1 cellular context compared by ENCODE assay signal in genomic region chr11:130002846-130003716, GRCh38.
TF ChIP-seq lines count a peak whose summit lies in the region.

No MANE protein-coding gene starts in this region.

TF ChIP-seq in K562, 482 proteins besides CTCF, POLR2A, EP300 and RAD21 (continued from another document and continues in another):
- TF ChIP-seq, protein P1, sequence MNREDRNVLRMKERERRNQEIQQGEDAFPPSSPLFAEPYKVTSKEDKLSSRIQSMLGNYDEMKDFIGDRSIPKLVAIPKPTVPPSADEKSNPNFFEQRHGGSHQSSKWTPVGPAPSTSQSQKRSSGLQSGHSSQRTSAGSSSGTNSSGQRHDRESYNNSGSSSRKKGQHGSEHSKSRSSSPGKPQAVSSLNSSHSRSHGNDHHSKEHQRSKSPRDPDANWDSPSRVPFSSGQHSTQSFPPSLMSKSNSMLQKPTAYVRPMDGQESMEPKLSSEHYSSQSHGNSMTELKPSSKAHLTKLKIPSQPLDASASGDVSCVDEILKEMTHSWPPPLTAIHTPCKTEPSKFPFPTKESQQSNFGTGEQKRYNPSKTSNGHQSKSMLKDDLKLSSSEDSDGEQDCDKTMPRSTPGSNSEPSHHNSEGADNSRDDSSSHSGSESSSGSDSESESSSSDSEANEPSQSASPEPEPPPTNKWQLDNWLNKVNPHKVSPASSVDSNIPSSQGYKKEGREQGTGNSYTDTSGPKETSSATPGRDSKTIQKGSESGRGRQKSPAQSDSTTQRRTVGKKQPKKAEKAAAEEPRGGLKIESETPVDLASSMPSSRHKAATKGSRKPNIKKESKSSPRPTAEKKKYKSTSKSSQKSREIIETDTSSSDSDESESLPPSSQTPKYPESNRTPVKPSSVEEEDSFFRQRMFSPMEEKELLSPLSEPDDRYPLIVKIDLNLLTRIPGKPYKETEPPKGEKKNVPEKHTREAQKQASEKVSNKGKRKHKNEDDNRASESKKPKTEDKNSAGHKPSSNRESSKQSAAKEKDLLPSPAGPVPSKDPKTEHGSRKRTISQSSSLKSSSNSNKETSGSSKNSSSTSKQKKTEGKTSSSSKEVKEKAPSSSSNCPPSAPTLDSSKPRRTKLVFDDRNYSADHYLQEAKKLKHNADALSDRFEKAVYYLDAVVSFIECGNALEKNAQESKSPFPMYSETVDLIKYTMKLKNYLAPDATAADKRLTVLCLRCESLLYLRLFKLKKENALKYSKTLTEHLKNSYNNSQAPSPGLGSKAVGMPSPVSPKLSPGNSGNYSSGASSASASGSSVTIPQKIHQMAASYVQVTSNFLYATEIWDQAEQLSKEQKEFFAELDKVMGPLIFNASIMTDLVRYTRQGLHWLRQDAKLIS (CRISPR knock-in tag; IDR thresholded peaks at IDR 0.05), result peak; percentile 31
- no peak for TF ChIP-seq NFE2L1 (tag; IDR thresholded peaks at IDR 0.05; ENCODE audit: borderline replicate concordance, low read depth)
- TF ChIP-seq BMI1 (IDR thresholded peaks at IDR 0.05; ENCODE audit: low read length), result no peak
- TF ChIP-seq EHMT2 (IDR thresholded peaks at IDR 0.05), result no peak
- TF ChIP-seq PPARD (CRISPR knock-in tag; IDR thresholded peaks at IDR 0.05), result no peak
- TF ChIP-seq, protein P2, sequence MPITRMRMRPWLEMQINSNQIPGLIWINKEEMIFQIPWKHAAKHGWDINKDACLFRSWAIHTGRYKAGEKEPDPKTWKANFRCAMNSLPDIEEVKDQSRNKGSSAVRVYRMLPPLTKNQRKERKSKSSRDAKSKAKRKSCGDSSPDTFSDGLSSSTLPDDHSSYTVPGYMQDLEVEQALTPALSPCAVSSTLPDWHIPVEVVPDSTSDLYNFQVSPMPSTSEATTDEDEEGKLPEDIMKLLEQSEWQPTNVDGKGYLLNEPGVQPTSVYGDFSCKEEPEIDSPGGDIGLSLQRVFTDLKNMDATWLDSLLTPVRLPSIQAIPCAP (CRISPR knock-in tag; IDR thresholded peaks at IDR 0.05; ENCODE audit: borderline replicate concordance), result no peak
- TF ChIP-seq FOXM1 (IDR thresholded peaks at IDR 0.05; ENCODE audit: low read depth), result no peak; the same call in none of the 2 replicates
- 0 out of 2 replicates have a peak, but pooled peaks have one; percentile 68 for TF ChIP-seq FOXM1 (CRISPR knock-in tag; IDR thresholded peaks at IDR 0.05; ENCODE audit: low read depth)
- TF ChIP-seq PHB2 (IDR thresholded peaks at IDR 0.05; ENCODE audit: low read depth), result no peak
- TF ChIP-seq ZNF41 (CRISPR knock-in tag; conservative IDR thresholded peaks at IDR 0.05), result no peak
- TF ChIP-seq NFATC3 (IDR thresholded peaks at IDR 0.05), result no peak
- no peak for TF ChIP-seq ZNF57 (CRISPR knock-in tag; IDR thresholded peaks at IDR 0.05)
- TF ChIP-seq FUS (optimal IDR thresholded peaks at IDR 0.05; ENCODE audit: low read depth, low read length), result peak; percentile 39
- TF ChIP-seq PTBP1 (IDR thresholded peaks at IDR 0.05; ENCODE audit: low read depth, low read length), result no peak
- peak; percentile 74 for TF ChIP-seq PML (IDR thresholded peaks at IDR 0.05; ENCODE audit: low read length)
- TF ChIP-seq CREM (IDR thresholded peaks at IDR 0.05; ENCODE audit: low read depth), result peak; percentile 48
- no peak for TF ChIP-seq MTA2 (IDR thresholded peaks at IDR 0.05; ENCODE audit: low read depth)
- no peak for TF ChIP-seq ZNF77 (CRISPR knock-in tag; IDR thresholded peaks at IDR 0.05)
- TF ChIP-seq KLF6 (CRISPR knock-in tag; IDR thresholded peaks at IDR 0.05; ENCODE audit: borderline replicate concordance), result no peak
- peak in 1 of 3 experiments; percentile 61 for TF ChIP-seq YY1 (IDR thresholded peaks at IDR 0.05; ENCODE audit: borderline replicate concordance in 1 of 3, control insufficient read depth in 1 of 3, extremely low read depth in 1 of 3, insufficient read depth in 3 of 3, insufficient read length in 1 of 3, insufficient replicate concordance in 2 of 3, low read depth in 1 of 3, low read length in 2 of 3)
- no peak for TF ChIP-seq HOXB6 (CRISPR knock-in tag; IDR thresholded peaks at IDR 0.05; ENCODE audit: borderline replicate concordance)
- TF ChIP-seq PBX2 (CRISPR knock-in tag; IDR thresholded peaks at IDR 0.05; ENCODE audit: low read depth), result no peak
- TF ChIP-seq PBX2 (tag; conservative IDR thresholded peaks at IDR 0.05; ENCODE audit: low read depth), result peak; percentile 90
- TF ChIP-seq SIRT6 (IDR thresholded peaks at IDR 0.05; ENCODE audit: low read depth, low read length), result no peak
- peak; percentile 55; the same call in 1 of the 2 replicates for TF ChIP-seq ZNF592 (IDR thresholded peaks at IDR 0.05)
- TF ChIP-seq DPF2 (IDR thresholded peaks at IDR 0.05), result peak; percentile 86
- no peak for TF ChIP-seq ZNF444 (CRISPR knock-in tag; IDR thresholded peaks at IDR 0.05)
- no peak for TF ChIP-seq ZNF23 (CRISPR knock-in tag; IDR thresholded peaks at IDR 0.05)
- peak; percentile 57; the same call in 1 of the 2 replicates for TF ChIP-seq HNRNPL (IDR thresholded peaks at IDR 0.05; ENCODE audit: low read depth, low read length)
- TF ChIP-seq ZNF239 (CRISPR knock-in tag; IDR thresholded peaks at IDR 0.05), result no peak
- TF ChIP-seq ATF3 (IDR thresholded peaks at IDR 0.05), result peak; percentile 75
- TF ChIP-seq ATF3 (CRISPR knock-in tag; conservative IDR thresholded peaks at IDR 0.05), result no peak
- TF ChIP-seq ZNF184 (CRISPR knock-in tag; IDR thresholded peaks at IDR 0.05), result no peak
- no peak for TF ChIP-seq ZNF507 (tag; conservative IDR thresholded peaks at IDR 0.05)
- TF ChIP-seq, protein P3, sequence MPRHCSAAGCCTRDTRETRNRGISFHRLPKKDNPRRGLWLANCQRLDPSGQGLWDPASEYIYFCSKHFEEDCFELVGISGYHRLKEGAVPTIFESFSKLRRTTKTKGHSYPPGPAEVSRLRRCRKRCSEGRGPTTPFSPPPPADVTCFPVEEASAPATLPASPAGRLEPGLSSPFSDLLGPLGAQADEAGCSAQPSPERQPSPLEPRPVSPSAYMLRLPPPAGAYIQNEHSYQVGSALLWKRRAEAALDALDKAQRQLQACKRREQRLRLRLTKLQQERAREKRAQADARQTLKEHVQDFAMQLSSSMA (CRISPR knock-in tag; IDR thresholded peaks at IDR 0.05), result no peak
- no peak for TF ChIP-seq CC2D1A (IDR thresholded peaks at IDR 0.05)
- no peak for TF ChIP-seq PHTF2 (CRISPR knock-in tag; IDR thresholded peaks at IDR 0.05)
- TF ChIP-seq THRA (IDR thresholded peaks at IDR 0.05), result no peak
- TF ChIP-seq, protein P4, sequence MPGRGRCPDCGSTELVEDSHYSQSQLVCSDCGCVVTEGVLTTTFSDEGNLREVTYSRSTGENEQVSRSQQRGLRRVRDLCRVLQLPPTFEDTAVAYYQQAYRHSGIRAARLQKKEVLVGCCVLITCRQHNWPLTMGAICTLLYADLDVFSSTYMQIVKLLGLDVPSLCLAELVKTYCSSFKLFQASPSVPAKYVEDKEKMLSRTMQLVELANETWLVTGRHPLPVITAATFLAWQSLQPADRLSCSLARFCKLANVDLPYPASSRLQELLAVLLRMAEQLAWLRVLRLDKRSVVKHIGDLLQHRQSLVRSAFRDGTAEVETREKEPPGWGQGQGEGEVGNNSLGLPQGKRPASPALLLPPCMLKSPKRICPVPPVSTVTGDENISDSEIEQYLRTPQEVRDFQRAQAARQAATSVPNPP (IDR thresholded peaks at IDR 0.05; ENCODE audit: borderline replicate concordance, insufficient read depth, insufficient read length), result no peak
- no peak for TF ChIP-seq BCOR (IDR thresholded peaks at IDR 0.05)
- peak; percentile 10; the same call in 1 of the 2 replicates for TF ChIP-seq MBD2 (IDR thresholded peaks at IDR 0.05; ENCODE audit: borderline replicate concordance, low read depth)
- TF ChIP-seq ATF2 (CRISPR knock-in tag; IDR thresholded peaks at IDR 0.05), result no peak
- no peak for TF ChIP-seq ZNF354B (CRISPR knock-in tag; IDR thresholded peaks at IDR 0.05)
- peak; percentile 98 for TF ChIP-seq RBFOX2 (IDR thresholded peaks at IDR 0.05; ENCODE audit: low read depth, low read length)
- TF ChIP-seq MXI1 (IDR thresholded peaks at IDR 0.05; ENCODE audit: low read depth, low read length), result no peak
- TF ChIP-seq MCM2 (IDR thresholded peaks at IDR 0.05; ENCODE audit: low read depth), result no peak
- no peak for TF ChIP-seq CTCFL (IDR thresholded peaks at IDR 0.05; ENCODE audit: borderline replicate concordance, insufficient read depth, low read depth, low read length, poor library complexity, severe bottlenecking)
- no peak for TF ChIP-seq SMARCA5 (IDR thresholded peaks at IDR 0.05)
- no peak for TF ChIP-seq ZNF324 (CRISPR knock-in tag; IDR thresholded peaks at IDR 0.05)
- no peak for TF ChIP-seq ZNF311 (CRISPR knock-in tag; IDR thresholded peaks at IDR 0.05)
